1 cellular context compared by ENCODE assay signal in genomic region chr2:135821190-135821589, GRCh38.
TF ChIP-seq lines count a peak whose summit lies in the region.

No MANE protein-coding gene starts in this region.

TF ChIP-seq in GM12878, 131 proteins besides CTCF, POLR2A, EP300 and RAD21:
- TF ChIP-seq RUNX3 (IDR thresholded peaks at IDR 0.05; ENCODE audit: low read length) (peak; percentile 24; the same call in 1 of the 2 replicates), SPI1 (IDR thresholded peaks at IDR 0.05; ENCODE audit: borderline replicate concordance, insufficient read depth, low read depth, low read length) (peak; percentile 52; the same call in 1 of the 2 replicates), MLLT1 (IDR thresholded peaks at IDR 0.05) (no peak), HCFC1 (IDR thresholded peaks at IDR 0.05; ENCODE audit: low read length) (no peak), CHD2 (IDR thresholded peaks at IDR 0.05; ENCODE audit: borderline replicate concordance, low read depth, low read length) (no peak)
